In genomic region chr1:176531896-176532892, GRCh38 we compare ENCODE assay signal across 1 cellular context.
TF ChIP-seq lines count a peak whose summit lies in the region.

No MANE protein-coding gene starts in this region.

TF ChIP-seq in GM23338, 12 proteins besides CTCF, POLR2A, EP300 and RAD21 (continued from another document):
- TF ChIP-seq REST (IDR thresholded peaks at IDR 0.05; ENCODE audit: unreplicated experiment), result no peak
